Comparison of ENCODE assay signal across 1 cellular context in genomic region chr22:44536411-44536810, GRCh38.
TF ChIP-seq lines count a peak whose summit lies in the region.

No MANE protein-coding gene starts in this region.

TF ChIP-seq in IMR-90, 13 proteins besides CTCF, POLR2A, EP300 and RAD21 (continued from another document):
- TF ChIP-seq MXI1 (IDR thresholded peaks at IDR 0.05; ENCODE audit: borderline replicate concordance, low read depth, low read length), result no peak
- no peak for TF ChIP-seq ELK1 (IDR thresholded peaks at IDR 0.05; ENCODE audit: borderline replicate concordance, low read depth, low read length)
- TF ChIP-seq RFX5 (IDR thresholded peaks at IDR 0.05; ENCODE audit: low read depth, low read length), result no peak
- no peak for TF ChIP-seq SMC3 (IDR thresholded peaks at IDR 0.05; ENCODE audit: low read depth, low read length)
- no peak for TF ChIP-seq CEBPB (IDR thresholded peaks at IDR 0.05; ENCODE audit: low read depth, low read length)
- no peak for TF ChIP-seq USF2 (IDR thresholded peaks at IDR 0.05; ENCODE audit: low read depth, low read length)
- TF ChIP-seq FOS (IDR thresholded peaks at IDR 0.05; ENCODE audit: low read depth, low read length), result no peak
TF ChIP-seq in IMR-90: peak in this region for 0.
